In the genomic region with DNA sequence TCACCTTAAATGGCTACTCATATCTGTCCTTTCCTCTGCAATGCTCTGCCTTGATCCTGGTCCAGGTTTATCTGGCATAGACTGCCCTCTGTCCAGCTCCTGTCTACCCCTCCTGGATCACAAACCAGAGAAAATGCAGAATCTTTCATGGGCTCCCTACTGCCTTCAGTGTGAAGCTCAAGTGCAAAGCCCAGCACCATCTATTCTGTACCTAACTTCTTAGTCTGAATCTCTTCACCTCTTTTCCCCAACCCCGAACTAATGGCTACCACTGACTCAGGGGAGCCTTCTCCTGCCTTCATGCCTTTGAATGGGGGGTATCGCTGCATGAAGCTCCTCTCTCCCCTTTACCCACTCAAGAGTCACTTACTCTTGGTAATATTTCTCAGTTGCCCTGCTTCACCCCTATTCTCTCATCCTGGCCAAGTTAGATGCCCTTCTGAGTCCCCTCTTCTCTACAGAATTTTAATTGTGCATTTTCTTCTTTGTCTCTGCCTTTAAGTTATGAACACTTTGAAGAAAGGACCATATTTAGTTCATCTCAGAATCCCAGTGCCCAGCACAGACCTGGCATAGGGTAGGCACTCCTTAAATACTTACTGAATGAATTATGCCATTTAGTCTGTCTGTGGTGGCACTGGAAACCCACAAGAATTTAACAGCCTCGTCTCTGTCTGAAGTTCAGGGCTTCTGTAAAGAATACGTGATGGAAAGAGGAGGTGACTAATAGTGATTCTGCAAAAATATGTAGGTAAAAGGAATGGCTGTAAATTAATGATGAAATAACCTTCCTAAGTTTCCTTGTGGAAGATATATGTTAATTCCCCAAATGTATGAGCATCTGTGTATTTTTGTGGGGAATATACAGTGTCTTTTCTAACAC, we compare ENCODE assay signal across 13 cellular contexts.
DNase-seq lines count a peak whose midpoint lies in the region; ATAC-seq and TF ChIP-seq lines count a peak whose summit lies in the region.
"Had no signal": no experiment of that assay in that cellular context is flagged by ENCODE, and none has a peak within 500 bp of the region (broad histone marks: within the 10 kb centered on the region; RNA-seq: fewer than 3 reads in every experiment).

No MANE protein-coding gene starts in this region.

- no peaks in the 10 kb centered on the region for H3K36me3 Mint-ChIP-seq in effector memory CD8-positive, alpha-beta T cell (ENCODE audit: insufficient read depth)
- H3K36me3 Mint-ChIP-seq in stimulated activated effector memory CD8-positive, alpha-beta T cell treated with anti-CD3 and anti-CD28 coated beads, Interleukin-12 subunit alpha, Interleukin-12 subunit beta, amount 100 ng/mL, for 72 hours: no peaks in the 10 kb centered on the region
- H3K36me3 Mint-ChIP-seq: type B pancreatic cell had no signal

- no peaks in the 10 kb centered on the region for H3K9me3 Mint-ChIP-seq in effector memory CD8-positive, alpha-beta T cell
- no peaks in the 10 kb centered on the region for H3K9me3 Mint-ChIP-seq in stimulated activated effector memory CD8-positive, alpha-beta T cell treated with anti-CD3 and anti-CD28 coated beads, Interleukin-12 subunit alpha, Interleukin-12 subunit beta, amount 100 ng/mL, for 72 hours
- H3K9me3 Mint-ChIP-seq: type B pancreatic cell had no signal

- peaks cover 23 to 24% of the 10 kb centered on the region in 2 donors for H3K4me1 Mint-ChIP-seq in effector memory CD8-positive, alpha-beta T cell (ENCODE audit: low read depth in 2 of 2)
- H3K4me1 Mint-ChIP-seq in stimulated activated effector memory CD8-positive, alpha-beta T cell treated with anti-CD3 and anti-CD28 coated beads, Interleukin-12 subunit alpha, Interleukin-12 subunit beta, amount 100 ng/mL, for 72 hours: peaks cover 44% of the 10 kb centered on the region

- DNase-seq in activated CD4-positive, alpha-beta T cell treated with anti-CD3 and anti-CD28 coated beads for 4 hours: peak; percentile 32 to 35
- DNase-seq in activated CD4-positive, alpha-beta T cell treated with anti-CD3 and anti-CD28 coated beads, Interleukin-2, amount 50 U/mL, for 48 hours: no peak
- peak; percentile 79 for DNase-seq in RWPE2 (ENCODE audit: low spot score)
- no peak for DNase-seq in effector memory CD8-positive, alpha-beta T cell
- no peak for DNase-seq in stimulated activated effector memory CD8-positive, alpha-beta T cell treated with anti-CD3 and anti-CD28 coated beads, Interleukin-12 subunit alpha, Interleukin-12 subunit beta, amount 100 ng/mL, for 72 hours (ENCODE audit: low spot score in 2 of 2)
- DNase-seq in SIG-M5 treated with dmso at 0.1 percent for 504 hours (lab: John Stamatoyannopoulos, UW; ENCODE audit: unreplicated experiment): no peak
- DNase-seq in NCI-H2081 (lab: John Stamatoyannopoulos, UW): no peak
- DNase-seq in NOMO-1 treated with DMSO at 0.1 percent for 48 hours (lab: John Stamatoyannopoulos, UW; ENCODE audit: unreplicated experiment): no peak
- DNase-seq: activated CD8-positive, alpha-beta memory T cell treated with anti-CD3 and anti-CD28 coated beads, Interleukin-2, amount 50 U/mL, for 48 hours; NCI-H510A treated with DMSO at 0.1 percent for 48 hours; sigmoid colon had no signal

- H3K4me3 ChIP-seq in RWPE2 (ENCODE audit: severe bottlenecking): no peak overlapping the region
- H3K4me3 ChIP-seq: hepatocyte, sigmoid colon had no signal

- peak overlapping the region; percentile 100 for H3K27ac ChIP-seq in RWPE2 (ENCODE audit: poor library complexity, severe bottlenecking)
- H3K27ac ChIP-seq: hepatocyte had no signal

- peak; percentile 93 for ATAC-seq in RWPE2 (ENCODE audit: low read depth)
- ATAC-seq in effector memory CD8-positive, alpha-beta T cell (replicated peaks): peak; percentile 33
- peak; percentile 88 for ATAC-seq in stimulated activated effector memory CD8-positive, alpha-beta T cell treated with anti-CD3 and anti-CD28 coated beads, Interleukin-12 subunit alpha, Interleukin-12 subunit beta, amount 100 ng/mL, for 72 hours

- H3K36me3 ChIP-seq in RWPE2 (ENCODE audit: low read depth): no peaks in the 10 kb centered on the region
- H3K36me3 ChIP-seq: sigmoid colon had no signal

- no peaks in the 10 kb centered on the region for H3K27me3 Mint-ChIP-seq in effector memory CD8-positive, alpha-beta T cell

- H3K27ac Mint-ChIP-seq in effector memory CD8-positive, alpha-beta T cell: no peak overlapping the region
- peak overlapping the region; percentile 50 for H3K27ac Mint-ChIP-seq in stimulated activated effector memory CD8-positive, alpha-beta T cell treated with anti-CD3 and anti-CD28 coated beads, Interleukin-12 subunit alpha, Interleukin-12 subunit beta, amount 100 ng/mL, for 72 hours
- H3K27ac Mint-ChIP-seq: type B pancreatic cell had no signal

- no peak overlapping the region for H3K4me3 Mint-ChIP-seq in effector memory CD8-positive, alpha-beta T cell
- H3K4me3 Mint-ChIP-seq in stimulated activated effector memory CD8-positive, alpha-beta T cell treated with anti-CD3 and anti-CD28 coated beads, Interleukin-12 subunit alpha, Interleukin-12 subunit beta, amount 100 ng/mL, for 72 hours: peak overlapping the region; percentile 24
- H3K4me3 Mint-ChIP-seq: type B pancreatic cell had no signal

- H3K4me1 ChIP-seq in RWPE2 (ENCODE audit: insufficient read depth, poor library complexity, severe bottlenecking): peaks cover 71% of the 10 kb centered on the region

- peaks cover 2% of the 10 kb centered on the region for H3K9me3 ChIP-seq in RWPE2 (ENCODE audit: severe bottlenecking)
- H3K9me3 ChIP-seq: sigmoid colon had no signal

- H3K27me3 ChIP-seq in RWPE2 (ENCODE audit: insufficient read depth, poor library complexity, severe bottlenecking): no peaks in the 10 kb centered on the region
- H3K27me3 ChIP-seq: hepatocyte, sigmoid colon had no signal

- TF ChIP-seq CTCF in RWPE2 (IDR thresholded peaks at IDR 0.05; ENCODE audit: poor library complexity, severe bottlenecking): no peak

Comparison
In these comparisons a context has a peak if more than half of its experiments do, and no peak if none do; other contexts are left out.
1. DNase-seq: peak in activated CD4-positive, alpha-beta T cell treated with anti-CD3 and anti-CD28 coated beads for 4 hours (2 of 2) and RWPE2 (single experiment); none in activated CD4-positive, alpha-beta T cell treated with anti-CD3 and anti-CD28 coated beads, Interleukin-2, amount 50 U/mL, for 48 hours (0 of 2), effector memory CD8-positive, alpha-beta T cell (0 of 3), stimulated activated effector memory CD8-positive, alpha-beta T cell treated with anti-CD3 and anti-CD28 coated beads, Interleukin-12 subunit alpha, Interleukin-12 subunit beta, amount 100 ng/mL, for 72 hours (0 of 2), SIG-M5 treated with dmso at 0.1 percent for 504 hours (single experiment), NCI-H2081 (0 of 2) and NOMO-1 treated with DMSO at 0.1 percent for 48 hours (single experiment).
2. ATAC-seq: peak in every context shown above with its lines; median percentile 93 in RWPE2; 88 in stimulated activated effector memory CD8-positive, alpha-beta T cell treated with anti-CD3 and anti-CD28 coated beads, Interleukin-12 subunit alpha, Interleukin-12 subunit beta, amount 100 ng/mL, for 72 hours; 33 in effector memory CD8-positive, alpha-beta T cell.